ENCODE assay signal across 11 cellular contexts in the genomic region with DNA sequence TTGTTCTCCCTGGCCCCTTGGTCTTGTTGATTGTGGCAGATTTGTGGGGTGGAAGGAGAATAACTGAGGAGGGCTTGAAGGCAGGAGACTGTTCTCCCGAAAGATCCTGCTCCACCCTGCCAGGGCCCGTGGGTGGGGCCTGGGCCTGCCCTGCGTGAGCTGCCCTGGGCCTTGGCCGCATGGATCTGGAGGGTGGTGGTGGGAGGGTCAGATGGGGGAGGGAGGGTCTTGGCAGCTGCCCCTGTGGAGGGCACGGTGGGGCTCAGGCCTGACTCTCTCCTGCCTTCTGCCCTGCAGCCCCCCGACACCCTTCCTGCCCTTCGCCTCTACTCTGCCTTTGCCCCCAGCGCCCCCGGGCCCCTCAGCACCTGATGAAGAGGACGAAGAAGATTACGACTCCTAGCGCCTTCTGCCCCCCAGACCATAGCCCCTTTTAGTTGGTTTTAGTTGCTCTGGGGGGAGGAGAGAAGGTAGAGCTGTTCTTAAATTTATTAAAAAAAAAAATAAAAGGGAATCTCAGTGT. TPM values are rescaled to one million over a fixed set of nuclear protein-coding genes. Genes with fewer than 3 reads are reported as not detected.
DNase-seq lines count a peak whose midpoint lies in the region; ATAC-seq and TF ChIP-seq lines count a peak whose summit lies in the region.
"Had no signal": no experiment of that assay in that cellular context is flagged by ENCODE, and none has a peak within 500 bp of the region (broad histone marks: within the 10 kb centered on the region; RNA-seq: fewer than 3 reads in every experiment).

No MANE protein-coding gene starts in this region.

- peak overlapping the region in 11 of 21 experiments; percentile 12 to 100 (median 94) for H3K27ac ChIP-seq in skin epidermis

- no peak overlapping the region for H3K27ac Mint-ChIP-seq in activated CD8-positive, alpha-beta memory T cell treated with anti-CD3 and anti-CD28 coated beads, Interleukin-2, amount 10 ng/mL, durations not matched to agents 7 days and 5 days

- peaks cover 29% of the 10 kb centered on the region for H3K36me3 Mint-ChIP-seq in activated CD8-positive, alpha-beta memory T cell treated with anti-CD3 and anti-CD28 coated beads, Interleukin-2, amount 10 ng/mL, durations not matched to agents 7 days and 5 days

- no peaks in the 10 kb centered on the region for H3K27me3 Mint-ChIP-seq in activated CD8-positive, alpha-beta memory T cell treated with anti-CD3 and anti-CD28 coated beads, Interleukin-2, amount 10 ng/mL, durations not matched to agents 7 days and 5 days

- DNase-seq in activated CD8-positive, alpha-beta memory T cell treated with anti-CD3 and anti-CD28 coated beads, Interleukin-2, amount 10 ng/mL, durations not matched to agents 7 days and 5 days = no peak
- DNase-seq in activated CD8-positive, alpha-beta memory T cell treated with anti-CD3 and anti-CD28 coated beads, Interleukin-2, amount 50 U/mL, for 4 hours = no peak
- DNase-seq in fibroblast of mammary gland (ENCODE audit: low read depth) (no peak), cerebellar cortex (ENCODE audit: low spot score) (no peak), NCI-H2107 treated with DMSO at 0.1 percent for 48 hours (lab: John Stamatoyannopoulos, UW; ENCODE audit: unreplicated experiment) (no peak)
- DNase-seq: MM.1S had no signal

- CTCF ChIA-PET in activated CD8-positive, alpha-beta memory T cell treated with anti-CD3 and anti-CD28 coated beads, Interleukin-2, amount 10 ng/mL, durations not matched to agents 7 days and 5 days (lab: Charles Lee) = interaction anchor here (0.7 to 4.9 kb wide), 6 partner anchors 10 to 39 kb away, joined by 3 to 26 read pairs (median 3); no protein-coding TSS in a partner anchor

- TF ChIP-seq CTCF in WI38 (IDR thresholded peaks at IDR 0.05; ENCODE audit: low read depth, low read length) = no peak
- no peak for TF ChIP-seq CTCF in fibroblast of mammary gland (conservative IDR thresholded peaks at IDR 0.05; ENCODE audit: control insufficient read depth, insufficient read depth, low read depth, low read length)

- peak overlapping the region; percentile 94 for H3K4me3 Mint-ChIP-seq in activated CD8-positive, alpha-beta memory T cell treated with anti-CD3 and anti-CD28 coated beads, Interleukin-2, amount 10 ng/mL, durations not matched to agents 7 days and 5 days

- peak overlapping the region; percentile 84 for H3K4me3 ChIP-seq in WI38 (ENCODE audit: low read depth, low read length)
- H3K4me3 ChIP-seq in fibroblast of mammary gland (ENCODE audit: control insufficient read depth, low read depth, low read length) = peak overlapping the region; percentile 74
- peak overlapping the region in 2 of 7 experiments; percentile 77 to 96 for H3K4me3 ChIP-seq in skin epidermis

- H3K4me1 Mint-ChIP-seq in activated CD8-positive, alpha-beta memory T cell treated with anti-CD3 and anti-CD28 coated beads, Interleukin-2, amount 10 ng/mL, durations not matched to agents 7 days and 5 days = peaks cover 37% of the 10 kb centered on the region

- no peak for ATAC-seq in activated CD8-positive, alpha-beta memory T cell treated with anti-CD3 and anti-CD28 coated beads, Interleukin-2, amount 10 ng/mL, durations not matched to agents 7 days and 5 days
- no peak for ATAC-seq in HG03469 (IDR thresholded peaks at IDR 0.05; ENCODE audit: unreplicated experiment)

- no peaks in the 10 kb centered on the region for H3K9me3 Mint-ChIP-seq in activated CD8-positive, alpha-beta memory T cell treated with anti-CD3 and anti-CD28 coated beads, Interleukin-2, amount 10 ng/mL, durations not matched to agents 7 days and 5 days (ENCODE audit: low read depth)

RNA-seq across cellular contexts. Expression of a gene that starts 1.9 kb away (rescaled TPM):
- 100 to 1,000 TPM; 192 to 254 TPM for total RNA-seq in activated CD8-positive, alpha-beta memory T cell treated with anti-CD3 and anti-CD28 coated beads, Interleukin-2, amount 10 ng/mL, durations not matched to agents 7 days and 5 days

RNA-seq across cellular contexts. Expression of a gene that starts 2.2 kb away (rescaled TPM):
- total RNA-seq in activated CD8-positive, alpha-beta memory T cell treated with anti-CD3 and anti-CD28 coated beads, Interleukin-2, amount 10 ng/mL, durations not matched to agents 7 days and 5 days = 10 to 100 TPM; 27.5 to 37.8 TPM

RNA-seq across cellular contexts. Expression of a gene that starts 20.9 kb away (rescaled TPM):
- total RNA-seq in activated CD8-positive, alpha-beta memory T cell treated with anti-CD3 and anti-CD28 coated beads, Interleukin-2, amount 10 ng/mL, durations not matched to agents 7 days and 5 days = 1 to 10 TPM; 2.7 to 6.0 TPM

RNA-seq across cellular contexts. Expression of a gene that starts 24.2 kb away (rescaled TPM):
- total RNA-seq in activated CD8-positive, alpha-beta memory T cell treated with anti-CD3 and anti-CD28 coated beads, Interleukin-2, amount 10 ng/mL, durations not matched to agents 7 days and 5 days = not detected
- total RNA-seq: glomerular endothelial cell, uterus had no signal

RNA-seq across cellular contexts. Expression of a gene that starts 30.6 kb away (rescaled TPM):
- 10 to 100 TPM; 82.3 to 94.1 TPM for total RNA-seq in activated CD8-positive, alpha-beta memory T cell treated with anti-CD3 and anti-CD28 coated beads, Interleukin-2, amount 10 ng/mL, durations not matched to agents 7 days and 5 days
